Comparison of ENCODE assay signal across 19 cellular contexts in the genomic region with DNA sequence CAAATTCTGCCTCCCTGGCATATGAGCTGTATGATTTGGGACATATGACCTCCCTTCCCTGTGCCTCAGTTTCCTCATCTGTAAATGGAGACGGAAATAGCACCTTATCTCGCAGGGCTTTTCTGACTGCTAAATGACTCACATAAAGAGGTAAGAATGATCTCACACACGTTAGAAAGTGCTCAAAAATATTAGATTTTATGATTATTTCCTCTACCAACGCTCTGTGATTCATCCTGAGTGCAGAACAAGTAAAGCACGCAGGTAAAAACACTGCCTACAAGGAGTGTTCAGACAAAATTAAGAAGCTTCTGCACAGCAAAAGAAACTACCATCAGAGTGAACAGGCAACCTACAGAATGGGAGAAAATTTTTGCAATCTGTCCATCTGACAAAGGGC. TPM values are rescaled to one million over a fixed set of nuclear protein-coding genes. Genes with fewer than 3 reads are reported as not detected.
DNase-seq lines count a peak whose midpoint lies in the region; ATAC-seq, FAIRE-seq and TF ChIP-seq lines count a peak whose summit lies in the region.
"Had no signal": no experiment of that assay in that cellular context is flagged by ENCODE, and none has a peak within 500 bp of the region (broad histone marks: within the 10 kb centered on the region; RNA-seq: fewer than 3 reads in every experiment).

No MANE protein-coding gene starts in this region.

- H3K9ac ChIP-seq in KMS-11: no peak overlapping the region
- H3K9ac ChIP-seq in keratinocyte (ENCODE audit: control insufficient read depth, extremely low read depth, insufficient read depth, low read length): no peak overlapping the region
- peak overlapping the region; percentile 58 to 81 (median 62) for H3K9ac ChIP-seq in skeletal muscle tissue (ENCODE audit: low read depth in 1 of 3, low read length in 3 of 3)

- H3K27me3 Mint-ChIP-seq in activated naive CD4-positive, alpha-beta T cell treated with anti-CD3 and anti-CD28 coated beads for 36 hours (ENCODE audit: low read depth): no peaks in the 10 kb centered on the region
- H3K27me3 Mint-ChIP-seq: activated naive CD4-positive, alpha-beta T cell treated with anti-CD3 and anti-CD28 coated beads, Interleukin-2, amount 10 ng/mL, durations not matched to agents 7 days and 5 days; memory B cell had no signal

- H3K9me3 ChIP-seq in WERI-Rb-1 (ENCODE audit: severe bottlenecking) (no peaks in the 10 kb centered on the region), keratinocyte (ENCODE audit: control insufficient read depth, low read depth, low read length) (no peaks in the 10 kb centered on the region), skeletal muscle tissue (ENCODE audit: control insufficient read depth in 3 of 3, low read length in 3 of 3) (no peaks in the 10 kb centered on the region)

- no peaks in the 10 kb centered on the region for H3K9me1 ChIP-seq in keratinocyte (ENCODE audit: control insufficient read depth, extremely low read depth, insufficient read depth, low read length)

- peaks cover 13% of the 10 kb centered on the region for H3K36me3 Mint-ChIP-seq in activated naive CD4-positive, alpha-beta T cell treated with anti-CD3 and anti-CD28 coated beads for 36 hours (ENCODE audit: low read depth)
- H3K36me3 Mint-ChIP-seq: activated naive CD4-positive, alpha-beta T cell treated with anti-CD3 and anti-CD28 coated beads, Interleukin-2, amount 10 ng/mL, durations not matched to agents 7 days and 5 days; stimulated activated effector memory CD8-positive, alpha-beta T cell treated with anti-CD3 and anti-CD28 coated beads, Interleukin-12 subunit alpha, Interleukin-12 subunit beta, amount 100 ng/mL, for 72 hours had no signal

- no peaks in the 10 kb centered on the region for H3K9me3 Mint-ChIP-seq in activated naive CD4-positive, alpha-beta T cell treated with anti-CD3 and anti-CD28 coated beads for 36 hours
- H3K9me3 Mint-ChIP-seq: activated naive CD4-positive, alpha-beta T cell treated with anti-CD3 and anti-CD28 coated beads, Interleukin-2, amount 10 ng/mL, durations not matched to agents 7 days and 5 days; activated T-cell treated with anti-CD3 and anti-CD28 coated beads, Interleukin-2, amount 50 U/mL, for 72 hours; memory B cell; stimulated activated effector memory CD8-positive, alpha-beta T cell treated with anti-CD3 and anti-CD28 coated beads, Interleukin-12 subunit alpha, Interleukin-12 subunit beta, amount 100 ng/mL, for 72 hours had no signal

- no peak overlapping the region for H3K27ac Mint-ChIP-seq in activated naive CD4-positive, alpha-beta T cell treated with anti-CD3 and anti-CD28 coated beads for 36 hours
- H3K27ac Mint-ChIP-seq: activated naive CD4-positive, alpha-beta T cell treated with anti-CD3 and anti-CD28 coated beads, Interleukin-2, amount 10 ng/mL, durations not matched to agents 7 days and 5 days; activated T-cell treated with anti-CD3 and anti-CD28 coated beads, Interleukin-2, amount 50 U/mL, for 72 hours; stimulated activated effector memory CD8-positive, alpha-beta T cell treated with anti-CD3 and anti-CD28 coated beads, Interleukin-12 subunit alpha, Interleukin-12 subunit beta, amount 100 ng/mL, for 72 hours had no signal

- FAIRE-seq in keratinocyte (lab: Jason Lieb, UNC): no peak
- FAIRE-seq: H54, TTC549 had no signal

- H3K4me1 Mint-ChIP-seq in activated naive CD4-positive, alpha-beta T cell treated with anti-CD3 and anti-CD28 coated beads for 36 hours (ENCODE audit: low read depth): peaks cover 2% of the 10 kb centered on the region

- no peak overlapping the region for H3K4me3 Mint-ChIP-seq in activated naive CD4-positive, alpha-beta T cell treated with anti-CD3 and anti-CD28 coated beads for 36 hours
- H3K4me3 Mint-ChIP-seq: activated naive CD4-positive, alpha-beta T cell treated with anti-CD3 and anti-CD28 coated beads, Interleukin-2, amount 10 ng/mL, durations not matched to agents 7 days and 5 days; activated T-cell treated with anti-CD3 and anti-CD28 coated beads, Interleukin-2, amount 50 U/mL, for 72 hours; stimulated activated effector memory CD8-positive, alpha-beta T cell treated with anti-CD3 and anti-CD28 coated beads, Interleukin-12 subunit alpha, Interleukin-12 subunit beta, amount 100 ng/mL, for 72 hours had no signal

- DNase-seq in WERI-Rb-1 (no peak), keratinocyte (ENCODE audit: low read depth, low spot score) (no peak), MV-4-11 (lab: John Stamatoyannopoulos, UW) (no peak)
- DNase-seq in activated naive CD4-positive, alpha-beta T cell treated with anti-CD3 and anti-CD28 coated beads for 36 hours: no peak
- DNase-seq: activated CD4-positive, alpha-beta T cell treated with anti-CD3 and anti-CD28 coated beads for 48 hours; activated naive CD4-positive, alpha-beta T cell treated with anti-CD3 and anti-CD28 coated beads, Interleukin-2, amount 10 ng/mL, durations not matched to agents 7 days and 5 days; activated T-cell treated with anti-CD3 and anti-CD28 coated beads, Interleukin-2, amount 50 U/mL, for 72 hours; Calu3; DND-41; foreskin fibroblast; KBM-7 had no signal

- dilution Hi-C loops in keratinocyte (cut with MboI; ENCODE audit: extremely low pct_ligation_motif_present, low sequenced_read_pairs): no loop called here

- H3K79me2 ChIP-seq in KMS-11 (ENCODE audit: insufficient read depth, low read depth) (peaks cover 18% of the 10 kb centered on the region; the same call in 1 of the 2 replicates), keratinocyte (ENCODE audit: control insufficient read depth, insufficient read depth, low read length) (peaks cover 18% of the 10 kb centered on the region)

- H4K20me1 ChIP-seq in KMS-11 (ENCODE audit: insufficient read depth) (no peaks in the 10 kb centered on the region), keratinocyte (ENCODE audit: control insufficient read depth, extremely low read depth, insufficient read depth, low read length) (no peaks in the 10 kb centered on the region)

- no peak for ATAC-seq in HG03521 (IDR thresholded peaks at IDR 0.05; ENCODE audit: unreplicated experiment)
- ATAC-seq: activated T-cell treated with anti-CD3 and anti-CD28 coated beads, Interleukin-2, amount 50 U/mL, for 72 hours had no signal

- H3K27me3 ChIP-seq in KMS-11 (ENCODE audit: insufficient read depth, low read depth) (no peaks in the 10 kb centered on the region), WERI-Rb-1 (ENCODE audit: insufficient read depth, low read depth, severe bottlenecking) (no peaks in the 10 kb centered on the region), keratinocyte (ENCODE audit: control insufficient read depth, extremely low read depth, insufficient read depth, low read length) (no peaks in the 10 kb centered on the region), skeletal muscle tissue (ENCODE audit: control insufficient read depth in 3 of 3, insufficient read depth in 3 of 3, low read length in 3 of 3) (no peaks in the 10 kb centered on the region)
- H3K27me3 ChIP-seq: cardiac muscle cell had no signal

- H3K4me1 ChIP-seq in KMS-11 (ENCODE audit: low read depth, poor library complexity, severe bottlenecking): peaks cover 22% of the 10 kb centered on the region
- peaks cover 69% of the 10 kb centered on the region for H3K4me1 ChIP-seq in keratinocyte (ENCODE audit: control insufficient read depth, extremely low read depth, insufficient read depth, low read length)
- H3K4me1 ChIP-seq in skeletal muscle tissue (ENCODE audit: control insufficient read depth in 3 of 3, insufficient read depth in 3 of 3, low read length in 3 of 3): peaks cover 64 to 69% (median 69%) of the 10 kb centered on the region in 3 donors

- no peak overlapping the region for H3K27ac ChIP-seq in KMS-11
- peak overlapping the region; percentile 62 for H3K27ac ChIP-seq in WERI-Rb-1
- peak overlapping the region; percentile 26 for H3K27ac ChIP-seq in keratinocyte (ENCODE audit: control insufficient read depth, insufficient read depth, low read length)
- peak overlapping the region; percentile 88 for H3K27ac ChIP-seq in skeletal muscle tissue (ENCODE audit: low read depth, low read length)

- CTCF ChIA-PET in activated naive CD4-positive, alpha-beta T cell treated with anti-CD3 and anti-CD28 coated beads for 36 hours (lab: Charles Lee): interaction anchor here (0.6 kb wide), 1 partner anchor 203 kb away, joined by 5 read pairs; no protein-coding TSS in a partner anchor

- H3K4me3 ChIP-seq in KMS-11 (IDR thresholded peaks at IDR 0.05; ENCODE audit: insufficient read depth, low read depth, low read length) (no peak overlapping the region), WERI-Rb-1 (ENCODE audit: low read depth, low read length) (no peak overlapping the region), keratinocyte (ENCODE audit: control insufficient read depth in 2 of 3, extremely low read depth in 1 of 3, insufficient read depth in 2 of 3, low read depth in 1 of 3, low read length in 3 of 3) (peak overlapping the region in 2 of 3 experiments; percentile 28 to 29), skeletal muscle tissue (ENCODE audit: low read length in 3 of 3) (peak overlapping the region; percentile 62 to 87 (median 72))
- H3K4me3 ChIP-seq: cardiac muscle cell had no signal

- intact Hi-C loops in activated naive CD4-positive, alpha-beta T cell treated with anti-CD3 and anti-CD28 coated beads for 36 hours (cut with micrococcal nuclease): no loop called here

- no peak for TF ChIP-seq CTCF in KMS-11 (conservative IDR thresholded peaks at IDR 0.05; ENCODE audit: low read depth, low read length)
- TF ChIP-seq CTCF in WERI-Rb-1 (IDR thresholded peaks at IDR 0.05; ENCODE audit: low read depth, low read length): no peak
- no peak for TF ChIP-seq CTCF in keratinocyte (optimal IDR thresholded peaks at IDR 0.05 in 1 of 3, IDR thresholded peaks at IDR 0.05 in 1 of 3, conservative IDR thresholded peaks at IDR 0.05 in 1 of 3; ENCODE audit: extremely low read depth in 1 of 3, insufficient read depth in 2 of 3, low read length in 3 of 3)

- H3K36me3 ChIP-seq in KMS-11 (ENCODE audit: insufficient read depth): no peaks in the 10 kb centered on the region
- H3K36me3 ChIP-seq in WERI-Rb-1: peaks cover 9% of the 10 kb centered on the region; the same call in 1 of the 2 replicates
- peaks cover 7 to 19% of the 10 kb centered on the region in 2 experiments for H3K36me3 ChIP-seq in keratinocyte (ENCODE audit: control insufficient read depth in 2 of 2, extremely low read depth in 1 of 2, insufficient read depth in 2 of 2, low read length in 2 of 2)
- peaks cover 21 to 26% (median 21%) of the 10 kb centered on the region in 3 donors for H3K36me3 ChIP-seq in skeletal muscle tissue (ENCODE audit: control insufficient read depth in 3 of 3, insufficient read depth in 3 of 3, low read length in 3 of 3)
- H3K36me3 ChIP-seq: cardiac muscle cell had no signal

- H2AFZ ChIP-seq in KMS-11 (ENCODE audit: low read depth) (no peak overlapping the region), keratinocyte (ENCODE audit: control insufficient read depth, low read length) (no peak overlapping the region)

- H3K4me2 ChIP-seq in KMS-11 (peak overlapping the region; percentile 29; the same call in 1 of the 2 replicates), keratinocyte (ENCODE audit: control insufficient read depth, extremely low read depth, insufficient read depth, low read depth, low read length) (peak overlapping the region; percentile 68)

RNA-seq across cellular contexts. Expression of gene ACSL1, which starts 21.1 kb away (rescaled TPM):
- polyA plus RNA-seq in keratinocyte: 46.4 to 64.3 TPM (median 60.6 TPM) in 3 replicates
- 58.9 TPM for polyA plus RNA-seq in keratinocyte (2011; ENCODE audit: low read depth)
- 26.6 and 55.5 TPM in 2 replicates for polyA plus RNA-seq in keratinocyte (2011; cell fraction: cytosol; rRNA removed)
- 61.3 and 76.7 TPM in 2 replicates for polyA plus RNA-seq in keratinocyte (2011; cell fraction: nucleus; rRNA removed)
- 49.9 and 91.8 TPM in 2 replicates for polyA plus RNA-seq in keratinocyte (2012; ENCODE audit: low replicate concordance)
- polyA minus RNA-seq in keratinocyte: 68.3 to 118 TPM (median 104 TPM) in 3 replicates
- 75.0 TPM for polyA minus RNA-seq in keratinocyte (2011; cell fraction: cytosol; rRNA and poly(A)+ RNA removed)
- 67.1 and 83.1 TPM in 2 replicates for polyA minus RNA-seq in keratinocyte (2011; cell fraction: nucleus; rRNA and poly(A)+ RNA removed)
- 123 TPM for total RNA-seq in skeletal muscle tissue
- 10 to 100 TPM; 29.8 to 31.9 TPM for total RNA-seq in activated naive CD4-positive, alpha-beta T cell treated with anti-CD3 and anti-CD28 coated beads for 36 hours

Comparison
In these comparisons a context has a peak if more than half of its experiments do, and no peak if none do; other contexts are left out.
1. H3K4me3 ChIP-seq: peak in keratinocyte (2 of 3) and skeletal muscle tissue (3 of 3); none in KMS-11 (single experiment) and WERI-Rb-1 (single experiment).
2. H3K9ac ChIP-seq: peak in skeletal muscle tissue (3 of 3); none in KMS-11 (single experiment) and keratinocyte (single experiment).